9 cellular contexts compared by ENCODE assay signal in genomic region chr14:100438678-100439592, GRCh38.
DNase-seq lines count a peak whose midpoint lies in the region; ATAC-seq, FAIRE-seq and TF ChIP-seq lines count a peak whose summit lies in the region.
"Had no signal": no experiment of that assay in that cellular context is flagged by ENCODE, and none has a peak within 500 bp of the region (broad histone marks: within the 10 kb centered on the region; RNA-seq: fewer than 3 reads in every experiment).

No MANE protein-coding gene starts in this region.

- no peak for TF ChIP-seq CTCF in AG04449 (IDR thresholded peaks at IDR 0.05; ENCODE audit: insufficient read depth, low read length, missing control alignments)

- POLR2A ChIA-PET in AG04449 (lab: Yijun Ruan, JAX) = interaction anchor here (1.1 to 2.2 kb wide), 3 partner anchors 13 to 38 kb away, joined by 3 to 8 read pairs (median 5); no protein-coding TSS in a partner anchor

- H3K36me3 Mint-ChIP-seq in activated naive CD8-positive, alpha-beta T cell treated with anti-CD3 and anti-CD28 coated beads, Interleukin-2, amount 50 U/mL, for 24 hours (ENCODE audit: low read depth) = no peaks in the 10 kb centered on the region

- no peaks in the 10 kb centered on the region for H3K9me3 Mint-ChIP-seq in activated naive CD8-positive, alpha-beta T cell treated with anti-CD3 and anti-CD28 coated beads, Interleukin-2, amount 50 U/mL, for 24 hours
- H3K9me3 Mint-ChIP-seq: central memory CD8-positive, alpha-beta T cell had no signal

- H3K4me1 Mint-ChIP-seq in activated naive CD8-positive, alpha-beta T cell treated with anti-CD3 and anti-CD28 coated beads, Interleukin-2, amount 50 U/mL, for 24 hours = peaks cover 38% of the 10 kb centered on the region

- FAIRE-seq in HTR-8/SVneo (lab: Jason Lieb, UNC) = peak; percentile 95

- no peak overlapping the region for H3K4me3 ChIP-seq in AG04449 (ENCODE audit: low read depth, low read length)

- H3K4me3 Mint-ChIP-seq in activated naive CD8-positive, alpha-beta T cell treated with anti-CD3 and anti-CD28 coated beads, Interleukin-2, amount 50 U/mL, for 24 hours = no peak overlapping the region
- H3K4me3 Mint-ChIP-seq: central memory CD8-positive, alpha-beta T cell had no signal

- DNase-seq in AG04449 (ENCODE audit: low read depth, low spot score) (peak; percentile 59), HTR-8/SVneo (ENCODE audit: insufficient read length, low spot score) (peak; percentile 86), lung microvascular endothelial cell (ENCODE audit: low read depth in 2 of 2) (peak; percentile 23 to 54), GF-D8 (lab: John Stamatoyannopoulos, UW) (no peak)
- peak; percentile 64 for DNase-seq in activated naive CD8-positive, alpha-beta T cell treated with anti-CD3 and anti-CD28 coated beads, Interleukin-2, amount 50 U/mL, for 24 hours
- DNase-seq in central memory CD4-positive, alpha-beta T cell = no peak

- peak overlapping the region; percentile 66 for H3K27ac ChIP-seq in temporal lobe (ENCODE audit: low read depth, low read length)

- ATAC-seq in activated naive CD8-positive, alpha-beta T cell treated with anti-CD3 and anti-CD28 coated beads, Interleukin-2, amount 50 U/mL, for 24 hours = peak; percentile 97
- ATAC-seq in GM18498 (IDR thresholded peaks at IDR 0.05; ENCODE audit: unreplicated experiment) = no peak

- H3K27ac Mint-ChIP-seq in activated naive CD8-positive, alpha-beta T cell treated with anti-CD3 and anti-CD28 coated beads, Interleukin-2, amount 50 U/mL, for 24 hours = peak overlapping the region; percentile 33

- CTCF ChIA-PET in AG04449 (lab: Yijun Ruan, JAX) = interaction anchor here (0.6 to 4.3 kb wide), 10 partner anchors 14 to 214 kb away, joined by 3 to 21 read pairs (median 4); no protein-coding TSS in a partner anchor

- H3K27me3 Mint-ChIP-seq in activated naive CD8-positive, alpha-beta T cell treated with anti-CD3 and anti-CD28 coated beads, Interleukin-2, amount 50 U/mL, for 24 hours = no peaks in the 10 kb centered on the region
- H3K27me3 Mint-ChIP-seq: central memory CD8-positive, alpha-beta T cell had no signal

Comparison
In these comparisons a context has a peak if more than half of its experiments do, and no peak if none do; other contexts are left out.
1. DNase-seq: peak in AG04449 (single experiment), HTR-8/SVneo (single experiment), activated naive CD8-positive, alpha-beta T cell treated with anti-CD3 and anti-CD28 coated beads, Interleukin-2, amount 50 U/mL, for 24 hours (single experiment) and lung microvascular endothelial cell (2 of 2); none in central memory CD4-positive, alpha-beta T cell (single experiment) and GF-D8 (single experiment).